In genomic region chr7:20113423-20114027, GRCh38 we compare ENCODE assay signal across 1 cellular context.
TF ChIP-seq lines count a peak whose summit lies in the region.

No MANE protein-coding gene starts in this region.

TF ChIP-seq in GM12878, 131 proteins besides CTCF, POLR2A, EP300 and RAD21 (continued from another document):
- no peak for TF ChIP-seq WRNIP1 (IDR thresholded peaks at IDR 0.05; ENCODE audit: borderline replicate concordance, low read depth, low read length)
- no peak for TF ChIP-seq MTA3 (IDR thresholded peaks at IDR 0.05; ENCODE audit: borderline replicate concordance, low read length)
- peak; percentile 75; the same call in 1 of the 2 replicates for TF ChIP-seq RELB (IDR thresholded peaks at IDR 0.05; ENCODE audit: low read depth)
- TF ChIP-seq MYB (IDR thresholded peaks at IDR 0.05; ENCODE audit: borderline replicate concordance, low read depth, low read length) = no peak
- TF ChIP-seq NR2F1 (conservative IDR thresholded peaks at IDR 0.05) = no peak; the same call in 1 of the 2 replicates
- TF ChIP-seq MEF2A (IDR thresholded peaks at IDR 0.05; ENCODE audit: insufficient read depth, low read depth, low read length) = no peak
- TF ChIP-seq YY1 (IDR thresholded peaks at IDR 0.05; ENCODE audit: low read depth, low read length) = no peak
- 0 out of 2 replicates have a peak, but pooled peaks have one; percentile 65 for TF ChIP-seq CBX5 (IDR thresholded peaks at IDR 0.05; ENCODE audit: low read depth)
- TF ChIP-seq DPF2 (IDR thresholded peaks at IDR 0.05) = peak; percentile 73; the same call in 1 of the 2 replicates
- TF ChIP-seq IRF4 (IDR thresholded peaks at IDR 0.05; ENCODE audit: low read depth, low read length) = peak; percentile 83; the same call in 1 of the 2 replicates
- peak; percentile 92 for TF ChIP-seq MTA2 (IDR thresholded peaks at IDR 0.05; ENCODE audit: low read depth)
- TF ChIP-seq SREBF2 (IDR thresholded peaks at IDR 0.05; ENCODE audit: low read length) = no peak
- TF ChIP-seq ZNF592 (IDR thresholded peaks at IDR 0.05) = no peak
- TF ChIP-seq PAX8 (IDR thresholded peaks at IDR 0.05) = no peak
- peak in 1 of 2 experiments; percentile 85; a peak in 2 of 4 replicates for TF ChIP-seq ETV6 (conservative IDR thresholded peaks at IDR 0.05 in 1 of 2, IDR thresholded peaks at IDR 0.05 in 1 of 2; ENCODE audit: borderline replicate concordance in 1 of 2, low read depth in 1 of 2)
- TF ChIP-seq ZNF217 (IDR thresholded peaks at IDR 0.05) = 0 out of 2 replicates have a peak, but pooled peaks have one; percentile 20
TF ChIP-seq in GM12878: peak in this region for 28.
